8 cellular contexts compared by ENCODE assay signal in genomic region chr5:11687498-11687897, GRCh38.
"Had no signal": no experiment of that assay in that cellular context is flagged by ENCODE, and none has a peak within 500 bp of the region (broad histone marks: within the 10 kb centered on the region; RNA-seq: fewer than 3 reads in every experiment).

No MANE protein-coding gene starts in this region.

- ATAC-seq: GM12878 had no signal

- FAIRE-seq: G401.6, GM12878, GM12891, GM12892, GM18507, GM19239 had no signal

- H3K4me3 ChIP-seq: GM12878 had no signal

- DNase-seq: GDM1, GF-D8 had no signal
